Comparison of ENCODE assay signal across 28 cellular contexts in genomic region chr1:246797157-246797556, GRCh38.
DNase-seq lines count a peak whose midpoint lies in the region; ATAC-seq, FAIRE-seq and TF ChIP-seq lines count a peak whose summit lies in the region.
"Had no signal": no experiment of that assay in that cellular context is flagged by ENCODE, and none has a peak within 500 bp of the region (broad histone marks: within the 10 kb centered on the region; RNA-seq: fewer than 3 reads in every experiment).

No MANE protein-coding gene starts in this region.

- H3K4me1 Mint-ChIP-seq in chondrocyte (ENCODE audit: low read depth) = peaks cover 21% of the 10 kb centered on the region
- H3K4me1 Mint-ChIP-seq: CD4-positive, alpha-beta memory T cell; CD4-positive, CD25-positive, alpha-beta regulatory T cell; CD8-positive, alpha-beta memory T cell had no signal

- no peak overlapping the region for H2AFZ ChIP-seq in HepG2 (ENCODE audit: low read length)

- H3K4me3 Mint-ChIP-seq in chondrocyte (ENCODE audit: unreplicated experiment) = no peak overlapping the region
- H3K4me3 Mint-ChIP-seq: CD14-positive monocyte; CD4-positive, alpha-beta memory T cell; CD4-positive, CD25-positive, alpha-beta regulatory T cell; CD8-positive, alpha-beta memory T cell had no signal

- FAIRE-seq in HepG2 (lab: Jason Lieb, UNC) = no peak
- FAIRE-seq: A204.1, GM12878, GM12892, GM18507 had no signal

- H3K36me3 Mint-ChIP-seq in chondrocyte (ENCODE audit: low read depth) = no peaks in the 10 kb centered on the region
- H3K36me3 Mint-ChIP-seq: CD14-positive monocyte; CD4-positive, alpha-beta memory T cell; CD4-positive, CD25-positive, alpha-beta regulatory T cell; CD8-positive, alpha-beta memory T cell had no signal

- BruUV-seq in HepG2 (replicated peaks; lab: Mats Ljungman, UMichigan) = no TSS peak

- CTCF ChIA-PET in HepG2 (lab: Yijun Ruan, JAX; ENCODE audit: low intra/inter-chr PET ratio, low total read pairs) = no interaction called here

- H3K27me3 ChIP-seq in heart right ventricle (peaks cover 0 to 4% (median 0%) of the 10 kb centered on the region in 7 donors), HepG2 (ENCODE audit: control insufficient read depth in 1 of 2, insufficient read depth in 2 of 2, low read length in 2 of 2) (peaks cover 3 to 49% of the 10 kb centered on the region in 2 experiments; a peak in 4 of 5 replicates)
- H3K27me3 ChIP-seq: BE2C, BLaER1 had no signal

- H3K4me3 ChIP-seq in heart right ventricle (no peak overlapping the region), HepG2 (replicated peaks in 1 of 3; ENCODE audit: insufficient read depth in 1 of 3, low read depth in 2 of 3, low read length in 3 of 3) (0 out of 6 replicates have a peak overlapping the region, but pooled peaks of 1 of the 3 experiments have one; percentile 25)
- H3K4me3 ChIP-seq: BLaER1, GM12878 had no signal

- H3K36me3 ChIP-seq in heart right ventricle (no peaks in the 10 kb centered on the region), HepG2 (replicated peaks in 1 of 2; ENCODE audit: control insufficient read depth in 1 of 2, insufficient read depth in 2 of 2, low read length in 2 of 2) (no peaks in the 10 kb centered on the region)
- H3K36me3 ChIP-seq: BE2C had no signal

- in situ Hi-C loops in HepG2 (cut with HindIII; ENCODE audit: extremely low pct_ligation_motif_present, low pct_unique_long_range_greater_than_20kb) = no loop called here

- no peak overlapping the region for H3K9ac ChIP-seq in HepG2 (ENCODE audit: insufficient read depth, low read depth, low read length)
- H3K9ac ChIP-seq: BLaER1 had no signal

- no peaks in the 10 kb centered on the region for H3K9me3 Mint-ChIP-seq in chondrocyte (ENCODE audit: low read depth)
- H3K9me3 Mint-ChIP-seq: CD8-positive, alpha-beta memory T cell had no signal

- H3K27me3 Mint-ChIP-seq in chondrocyte (ENCODE audit: low read depth) = no peaks in the 10 kb centered on the region
- H3K27me3 Mint-ChIP-seq: CD4-positive, CD25-positive, alpha-beta regulatory T cell had no signal

- TF ChIP-seq CTCF in heart right ventricle (IDR thresholded peaks at IDR 0.05) = no peak
- no peak for TF ChIP-seq CTCF in 22Rv1 (IDR thresholded peaks at IDR 0.05)
- TF ChIP-seq CTCF in chondrocyte (IDR thresholded peaks at IDR 0.05) = no peak
- TF ChIP-seq CTCF in HepG2 (CRISPR knock-in tag; IDR thresholded peaks at IDR 0.05) = no peak

- H3K27ac Mint-ChIP-seq in chondrocyte (ENCODE audit: unreplicated experiment) = no peak overlapping the region
- H3K27ac Mint-ChIP-seq: CD14-positive monocyte; CD4-positive, alpha-beta memory T cell; CD4-positive, CD25-positive, alpha-beta regulatory T cell; CD8-positive, alpha-beta memory T cell had no signal

- peaks cover 0 to 36% (median 12%) of the 10 kb centered on the region in 9 donors for H3K4me1 ChIP-seq in heart right ventricle
- peaks cover 60% of the 10 kb centered on the region for H3K4me1 ChIP-seq in HepG2 (ENCODE audit: insufficient read depth, low read length)

- H3K79me2 ChIP-seq in HepG2 (ENCODE audit: insufficient read depth, low read length) = no peaks in the 10 kb centered on the region

- no peak for ATAC-seq in heart right ventricle
- ATAC-seq in HepG2 = no peak
- ATAC-seq in HG02623 (IDR thresholded peaks at IDR 0.05; ENCODE audit: unreplicated experiment) = no peak
- ATAC-seq in GM19328 (IDR thresholded peaks at IDR 0.05; ENCODE audit: unreplicated experiment) = no peak
- ATAC-seq: GM12878 had no signal

- peak; percentile 27 for DNase-seq in cardiac septum (ENCODE audit: low spot score)
- no peak for DNase-seq in heart right ventricle
- peak; percentile 54 for DNase-seq in chondrocyte (ENCODE audit: low spot score)
- no peak for DNase-seq in HepG2 (ENCODE audit: low spot score)
- no peak for DNase-seq in NCI-H2171 treated with DMSO at 0.1 percent for 48 hours (lab: John Stamatoyannopoulos, UW)
- DNase-seq: 8988T; ACHN; BE2C; C1 segment of cervical spinal cord; CD4-positive, alpha-beta memory T cell; CD4-positive, CD25-positive, alpha-beta regulatory T cell; CD8-positive, alpha-beta memory T cell; COR-L47; DMS 273 treated with DMSO at 0.1 percent for 48 hours; DMS153; DMS53; DND-41; EL; GDM1 had no signal

- no peak for TF ChIP-seq RAD21 in HepG2 (CRISPR knock-in tag; IDR thresholded peaks at IDR 0.05)

- H4K20me1 ChIP-seq in HepG2 (ENCODE audit: insufficient read depth, low read length) = no peaks in the 10 kb centered on the region; the same call in 1 of the 2 replicates
- H4K20me1 ChIP-seq: BLaER1 had no signal

- TF ChIP-seq POLR2A in HepG2 (IDR thresholded peaks at IDR 0.05; ENCODE audit: insufficient read depth in 1 of 2, low read depth in 2 of 2, low read length in 2 of 2) = no peak

- no peak overlapping the region for H3K27ac ChIP-seq in heart right ventricle
- H3K27ac ChIP-seq in 22Rv1 = peak overlapping the region; percentile 47
- no peak overlapping the region for H3K27ac ChIP-seq in HepG2 (ENCODE audit: extremely low read length, insufficient read depth, low read length)
- H3K27ac ChIP-seq: BLaER1 had no signal

- POLR2A ChIA-PET in HepG2 (lab: Yijun Ruan, JAX) = no interaction called here

- H3K4me2 ChIP-seq in HepG2 (ENCODE audit: low read depth, low read length) = peak overlapping the region; percentile 44

- WGBS in heart right ventricle, 2 donors = 84 to 91% methylated on average over 8 of the region's 8 CpGs
- WGBS in HepG2 (ENCODE audit: low lambda C conversion rate) = 19% methylated on average over 8 of the region's 8 CpGs

- TF ChIP-seq EP300 in HepG2 (IDR thresholded peaks at IDR 0.05; ENCODE audit: low read depth in 2 of 2, low read length in 2 of 2) = no peak
- no peak for TF ChIP-seq EP300 in HepG2 (CRISPR knock-in tag; IDR thresholded peaks at IDR 0.05; ENCODE audit: borderline replicate concordance)

- intact Hi-C loops in cardiac septum (cut with DNase I) = no loop called here
- intact Hi-C loops in heart right ventricle (cut with DNase I) = no loop called here
- intact Hi-C loops in HepG2 (cut with micrococcal nuclease; ENCODE audit: unreplicated experiment) = no loop called here

- H3K9me3 ChIP-seq in heart right ventricle = no peaks in the 10 kb centered on the region
- no peaks in the 10 kb centered on the region for H3K9me3 ChIP-seq in HepG2 (ENCODE audit: low read length)
- H3K9me3 ChIP-seq: BE2C had no signal

TF ChIP-seq in HepG2, 621 proteins besides CTCF, POLR2A, EP300 and RAD21 (continues in another document):
- TF ChIP-seq ZNF121 (CRISPR knock-in tag; IDR thresholded peaks at IDR 0.05) (no peak), JUNB (CRISPR knock-in tag; IDR thresholded peaks at IDR 0.05; ENCODE audit: borderline replicate concordance) (no peak), KLF16 (CRISPR knock-in tag; IDR thresholded peaks at IDR 0.05) (no peak), FOSL2 (CRISPR knock-in tag; IDR thresholded peaks at IDR 0.05) (no peak), KIAA2018 (CRISPR knock-in tag; IDR thresholded peaks at IDR 0.05; ENCODE audit: borderline replicate concordance) (no peak), MTF1 (CRISPR knock-in tag; IDR thresholded peaks at IDR 0.05) (no peak)

Comparison
In these comparisons a context has a peak if more than half of its experiments do, and no peak if none do; other contexts are left out.
1. DNase-seq: peak in cardiac septum (single experiment) and chondrocyte (single experiment); none in heart right ventricle (0 of 2), HepG2 (single experiment) and NCI-H2171 treated with DMSO at 0.1 percent for 48 hours (single experiment).